Comparison of ENCODE assay signal across 1 cellular context in genomic region chr4:40990202-40990898, GRCh38.
TF ChIP-seq lines count a peak whose summit lies in the region.

No MANE protein-coding gene starts in this region.

TF ChIP-seq in GM12878, 131 proteins besides CTCF, POLR2A, EP300 and RAD21 (continued from another document):
- TF ChIP-seq MTA3 (IDR thresholded peaks at IDR 0.05; ENCODE audit: borderline replicate concordance, low read length) (0 out of 2 replicates have a peak, but pooled peaks have one; percentile 24), BCL11A (IDR thresholded peaks at IDR 0.05; ENCODE audit: low read depth, low read length) (no peak), HCFC1 (IDR thresholded peaks at IDR 0.05; ENCODE audit: low read length) (no peak), TCF3 (IDR thresholded peaks at IDR 0.05; ENCODE audit: borderline replicate concordance, insufficient read depth, low read depth, low read length) (no peak), EED (IDR thresholded peaks at IDR 0.05; ENCODE audit: low read depth) (peak; percentile 67), IRF4 (IDR thresholded peaks at IDR 0.05; ENCODE audit: low read depth, low read length) (peak; percentile 16; the same call in 1 of the 2 replicates), DPF2 (IDR thresholded peaks at IDR 0.05) (no peak), KLF5 (IDR thresholded peaks at IDR 0.05; ENCODE audit: partially characterized antibody) (no peak), TCF12 (IDR thresholded peaks at IDR 0.05; ENCODE audit: low read depth, low read length) (no peak), ZNF217 (IDR thresholded peaks at IDR 0.05) (no peak), GABPA (IDR thresholded peaks at IDR 0.05; ENCODE audit: low read depth) (0 out of 2 replicates have a peak, but pooled peaks have one; percentile 26), CREB1 (IDR thresholded peaks at IDR 0.05; ENCODE audit: low read depth) (peak; percentile 83), NKRF (conservative IDR thresholded peaks at IDR 0.05) (no peak), ZBTB33 (IDR thresholded peaks at IDR 0.05) (no peak), ESRRA (IDR thresholded peaks at IDR 0.05; ENCODE audit: low read length) (no peak), SMC3 (IDR thresholded peaks at IDR 0.05; ENCODE audit: borderline replicate concordance, low read length) (no peak), CREM (IDR thresholded peaks at IDR 0.05; ENCODE audit: low read depth) (peak; percentile 73), SUZ12 (IDR thresholded peaks at IDR 0.05; ENCODE audit: unreplicated experiment) (no peak), GATAD2B (conservative IDR thresholded peaks at IDR 0.05; ENCODE audit: low read depth) (no peak), TCF7 (IDR thresholded peaks at IDR 0.05; ENCODE audit: borderline replicate concordance) (no peak), RBBP5 (conservative IDR thresholded peaks at IDR 0.05) (no peak), JUNB (IDR thresholded peaks at IDR 0.05) (peak; percentile 61), SIN3A (IDR thresholded peaks at IDR 0.05; ENCODE audit: low read depth, low read length) (no peak), PBX3 (IDR thresholded peaks at IDR 0.05; ENCODE audit: insufficient replicate concordance, low read depth, low read length) (no peak), RUNX3 (IDR thresholded peaks at IDR 0.05; ENCODE audit: low read length) (peak; percentile 10; the same call in 1 of the 2 replicates), ZNF24 (IDR thresholded peaks at IDR 0.05) (no peak), TBL1XR1 (IDR thresholded peaks at IDR 0.05; ENCODE audit: low read depth, low read length) (no peak), NFIC (IDR thresholded peaks at IDR 0.05; ENCODE audit: low read depth, low read length) (no peak), FOXK2 (IDR thresholded peaks at IDR 0.05) (no peak), IKZF1 (conservative IDR thresholded peaks at IDR 0.05) (no peak)
- TF ChIP-seq, protein P1, sequence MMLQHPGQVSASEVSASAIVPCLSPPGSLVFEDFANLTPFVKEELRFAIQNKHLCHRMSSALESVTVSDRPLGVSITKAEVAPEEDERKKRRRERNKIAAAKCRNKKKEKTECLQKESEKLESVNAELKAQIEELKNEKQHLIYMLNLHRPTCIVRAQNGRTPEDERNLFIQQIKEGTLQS (IDR thresholded peaks at IDR 0.05; ENCODE audit: borderline replicate concordance, extremely low read depth, low read depth, low read length): no peak
- TF ChIP-seq, protein P2, sequence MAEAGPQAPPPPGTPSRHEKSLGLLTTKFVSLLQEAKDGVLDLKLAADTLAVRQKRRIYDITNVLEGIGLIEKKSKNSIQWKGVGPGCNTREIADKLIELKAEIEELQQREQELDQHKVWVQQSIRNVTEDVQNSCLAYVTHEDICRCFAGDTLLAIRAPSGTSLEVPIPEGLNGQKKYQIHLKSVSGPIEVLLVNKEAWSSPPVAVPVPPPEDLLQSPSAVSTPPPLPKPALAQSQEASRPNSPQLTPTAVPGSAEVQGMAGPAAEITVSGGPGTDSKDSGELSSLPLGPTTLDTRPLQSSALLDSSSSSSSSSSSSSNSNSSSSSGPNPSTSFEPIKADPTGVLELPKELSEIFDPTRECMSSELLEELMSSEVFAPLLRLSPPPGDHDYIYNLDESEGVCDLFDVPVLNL (IDR thresholded peaks at IDR 0.05; ENCODE audit: low read depth, low read length): no peak
- TF ChIP-seq, protein P3, sequence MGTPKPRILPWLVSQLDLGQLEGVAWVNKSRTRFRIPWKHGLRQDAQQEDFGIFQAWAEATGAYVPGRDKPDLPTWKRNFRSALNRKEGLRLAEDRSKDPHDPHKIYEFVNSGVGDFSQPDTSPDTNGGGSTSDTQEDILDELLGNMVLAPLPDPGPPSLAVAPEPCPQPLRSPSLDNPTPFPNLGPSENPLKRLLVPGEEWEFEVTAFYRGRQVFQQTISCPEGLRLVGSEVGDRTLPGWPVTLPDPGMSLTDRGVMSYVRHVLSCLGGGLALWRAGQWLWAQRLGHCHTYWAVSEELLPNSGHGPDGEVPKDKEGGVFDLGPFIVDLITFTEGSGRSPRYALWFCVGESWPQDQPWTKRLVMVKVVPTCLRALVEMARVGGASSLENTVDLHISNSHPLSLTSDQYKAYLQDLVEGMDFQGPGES (IDR thresholded peaks at IDR 0.05): no peak
- TF ChIP-seq, protein P4, sequence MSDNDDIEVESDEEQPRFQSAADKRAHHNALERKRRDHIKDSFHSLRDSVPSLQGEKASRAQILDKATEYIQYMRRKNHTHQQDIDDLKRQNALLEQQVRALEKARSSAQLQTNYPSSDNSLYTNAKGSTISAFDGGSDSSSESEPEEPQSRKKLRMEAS (IDR thresholded peaks at IDR 0.05; ENCODE audit: low read depth, low read length): no peak
